Comparison of ENCODE assay signal across 18 cellular contexts in the genomic region with DNA sequence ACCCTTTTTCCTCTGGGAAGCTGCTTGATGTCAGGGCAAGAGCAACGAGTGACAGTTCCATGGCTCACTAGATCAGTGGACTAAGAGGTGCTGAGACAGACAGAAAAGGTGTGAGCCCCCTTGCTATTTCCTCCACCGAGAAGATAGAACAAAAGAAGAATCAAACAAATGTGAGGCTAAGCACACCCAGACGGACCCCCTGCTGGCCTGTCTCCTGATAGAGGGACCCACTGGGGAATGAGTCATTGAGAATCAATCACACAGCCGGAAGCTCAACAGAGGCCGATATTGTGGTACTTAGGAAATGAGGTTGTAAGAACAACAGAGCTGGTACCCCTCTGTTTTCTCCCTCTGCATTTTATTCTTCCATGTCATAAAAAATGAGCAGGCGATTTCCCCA.
A peak's percentile ranks its signal among the peaks of the same experiment; 100 is the strongest.
DNase-seq lines count a peak whose midpoint lies in the region; TF ChIP-seq lines count a peak whose summit lies in the region.
"Had no signal": no experiment of that assay in that cellular context is flagged by ENCODE, and none has a peak within 500 bp of the region (broad histone marks: within the 10 kb centered on the region; RNA-seq: fewer than 3 reads in every experiment).

No MANE protein-coding gene starts in this region.

- H3K27ac ChIP-seq in HUES6 (ENCODE audit: low read depth, low read length) = no peak overlapping the region; the same call in 1 of the 2 replicates
- no peak overlapping the region for H3K27ac ChIP-seq in esophagus muscularis mucosa (replicated peaks in 1 of 4)
- no peak overlapping the region for H3K27ac ChIP-seq in SK-N-SH (ENCODE audit: low read depth in 2 of 2, low read length in 1 of 2)
- H3K27ac ChIP-seq: 22Rv1, BLaER1, PC-9 had no signal

- no peaks in the 10 kb centered on the region for H3F3A ChIP-seq in SK-N-SH (replicated peaks; ENCODE audit: insufficient read depth)

- TF ChIP-seq EP300 in esophagus muscularis mucosa (IDR thresholded peaks at IDR 0.05) (no peak), SK-N-SH (IDR thresholded peaks at IDR 0.05; ENCODE audit: borderline replicate concordance in 1 of 2, low read depth in 1 of 2, low read length in 1 of 2) (no peak)

- 49% methylated on average over 6 of the region's 6 CpGs for WGBS in esophagus muscularis mucosa
- 28% methylated on average over 6 of the region's 6 CpGs for WGBS in SK-N-SH (ENCODE audit: low lambda C conversion rate)

- no peaks in the 10 kb centered on the region for H3K27me3 ChIP-seq in HUES6 (ENCODE audit: control insufficient read depth, insufficient read depth, low read length)
- H3K27me3 ChIP-seq in esophagus muscularis mucosa = no peaks in the 10 kb centered on the region
- no peaks in the 10 kb centered on the region for H3K27me3 ChIP-seq in SK-N-SH (ENCODE audit: insufficient read depth)
- H3K27me3 ChIP-seq: BLaER1 had no signal

- no peaks in the 10 kb centered on the region for H3K9me2 ChIP-seq in SK-N-SH

- TF ChIP-seq RAD21 in SK-N-SH (IDR thresholded peaks at IDR 0.05; ENCODE audit: low read length) = no peak

- intact Hi-C loops in esophagus muscularis mucosa (cut with DNase I) = no loop called here

- TF ChIP-seq POLR2A in esophagus muscularis mucosa (IDR thresholded peaks at IDR 0.05; ENCODE audit: low read depth) = no peak

- peaks cover 16% of the 10 kb centered on the region for H3K4me1 ChIP-seq in HUES6 (ENCODE audit: control insufficient read depth, insufficient read depth, low read length)
- H3K4me1 ChIP-seq in esophagus muscularis mucosa = no peaks in the 10 kb centered on the region
- no peaks in the 10 kb centered on the region for H3K4me1 ChIP-seq in SK-N-SH (ENCODE audit: control insufficient read depth in 1 of 2, insufficient read depth in 2 of 2, low read depth in 1 of 2, low read length in 1 of 2)
- H3K4me1 ChIP-seq: BLaER1 had no signal

- no peaks in the 10 kb centered on the region for H3K36me3 ChIP-seq in HUES6 (ENCODE audit: control insufficient read depth, insufficient read depth, low read length)
- no peaks in the 10 kb centered on the region for H3K36me3 ChIP-seq in esophagus muscularis mucosa
- no peaks in the 10 kb centered on the region for H3K36me3 ChIP-seq in SK-N-SH (replicated peaks in 1 of 2; ENCODE audit: control insufficient read depth in 1 of 2, insufficient read depth in 2 of 2, low read length in 1 of 2)
- H3K36me3 ChIP-seq: BLaER1 had no signal

- no peaks in the 10 kb centered on the region; the same call in 1 of the 2 replicates for H3K9me3 ChIP-seq in HUES6 (ENCODE audit: control insufficient read depth, insufficient read depth, low read depth, low read length)
- H3K9me3 ChIP-seq in esophagus muscularis mucosa = peaks cover 0 to 11% (median 5%) of the 10 kb centered on the region in 4 donors
- no peaks in the 10 kb centered on the region for H3K9me3 ChIP-seq in SK-N-SH
- H3K9me3 ChIP-seq: BLaER1 had no signal

- CTCF ChIA-PET in SK-N-SH (lab: Yijun Ruan, JAX) = interaction anchor here (0.7 kb wide), 1 partner anchor 1871 kb away, joined by 3 read pairs; no protein-coding TSS in a partner anchor

- DNase-seq in SIG-M5 treated with dmso at 0.1 percent for 504 hours (lab: John Stamatoyannopoulos, UW; ENCODE audit: unreplicated experiment) (peak; percentile 48), SIG-M5 (lab: John Stamatoyannopoulos, UW) (no peak), esophagus muscularis mucosa (ENCODE audit: extremely low spot score) (peak; percentile 34), ureter (ENCODE audit: low spot score) (peak; percentile 25), SK-N-SH (no peak)
- DNase-seq in stimulated activated naive CD4-positive, alpha-beta T cell (lab: John Stamatoyannopoulos, UW) = no peak
- no peak for DNase-seq in activated T-cell treated with anti-CD3 and anti-CD28 coated beads, Interleukin-2, amount 50 U/mL, for 1 hour
- DNase-seq: CD8-positive, alpha-beta memory T cell; EL; KG1; NCI-H1105; NCI-H1694 treated with DMSO at 0.1 percent for 48 hours; NCI-H446 treated with DMSO at 0.1 percent for 48 hours; NCI-H748 treated with DMSO at 0.1 percent for 48 hours had no signal

- TF ChIP-seq CTCF in esophagus muscularis mucosa (IDR thresholded peaks at IDR 0.05) (no peak), SK-N-SH (IDR thresholded peaks at IDR 0.05) (no peak)

- H3K4me3 ChIP-seq in HUES6 (ENCODE audit: low read depth, low read length) (no peak overlapping the region), esophagus muscularis mucosa (no peak overlapping the region), SK-N-SH (ENCODE audit: low read depth in 2 of 2, low read length in 1 of 2) (no peak overlapping the region)
- H3K4me3 ChIP-seq: BLaER1, PC-9 had no signal

- no peaks in the 10 kb centered on the region for H4K20me1 ChIP-seq in SK-N-SH (ENCODE audit: insufficient read depth)
- H4K20me1 ChIP-seq: BLaER1 had no signal

- H3K9ac ChIP-seq in HUES6 (ENCODE audit: low read length) (peak overlapping the region; percentile 26), SK-N-SH (no peak overlapping the region)
- H3K9ac ChIP-seq: BLaER1 had no signal

- POLR2A ChIA-PET in SK-N-SH (lab: Yijun Ruan, JAX) = no interaction called here

- no peak overlapping the region for H2AFZ ChIP-seq in SK-N-SH (ENCODE audit: low read depth)
- H2AFZ ChIP-seq: PC-9 had no signal

- H3K79me2 ChIP-seq in SK-N-SH (ENCODE audit: insufficient read depth) = no peaks in the 10 kb centered on the region

- H3K4me2 ChIP-seq in SK-N-SH = no peak overlapping the region
- H3K4me2 ChIP-seq: BLaER1, PC-9 had no signal

TF ChIP-seq in SK-N-SH, 30 proteins besides CTCF, POLR2A, EP300 and RAD21 (continues in another document):
- TF ChIP-seq, protein P1, sequence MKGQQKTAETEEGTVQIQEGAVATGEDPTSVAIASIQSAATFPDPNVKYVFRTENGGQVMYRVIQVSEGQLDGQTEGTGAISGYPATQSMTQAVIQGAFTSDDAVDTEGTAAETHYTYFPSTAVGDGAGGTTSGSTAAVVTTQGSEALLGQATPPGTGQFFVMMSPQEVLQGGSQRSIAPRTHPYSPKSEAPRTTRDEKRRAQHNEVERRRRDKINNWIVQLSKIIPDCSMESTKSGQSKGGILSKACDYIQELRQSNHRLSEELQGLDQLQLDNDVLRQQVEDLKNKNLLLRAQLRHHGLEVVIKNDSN (IDR thresholded peaks at IDR 0.05; ENCODE audit: borderline replicate concordance, low read depth) = no peak
- TF ChIP-seq IRF3 (IDR thresholded peaks at IDR 0.05; ENCODE audit: low read depth, low read length) (no peak), POLR2AphosphoS5 (IDR thresholded peaks at IDR 0.05; ENCODE audit: low read depth, low read length) (no peak), CHD2 (IDR thresholded peaks at IDR 0.05; ENCODE audit: low read length, partially characterized antibody) (no peak), ZBTB33 (IDR thresholded peaks at IDR 0.05; ENCODE audit: borderline replicate concordance, low read depth) (no peak), RCOR1 (IDR thresholded peaks at IDR 0.05; ENCODE audit: low read length) (no peak), NFIC (IDR thresholded peaks at IDR 0.05; ENCODE audit: borderline replicate concordance) (no peak), RXRA (IDR thresholded peaks at IDR 0.05; ENCODE audit: borderline replicate concordance, low read depth) (no peak), FOXJ3 (CRISPR knock-in tag; IDR thresholded peaks at IDR 0.05) (no peak), SIN3A (IDR thresholded peaks at IDR 0.05; ENCODE audit: borderline replicate concordance, low read depth, low read length) (no peak), TAF1 (IDR thresholded peaks at IDR 0.05; ENCODE audit: borderline replicate concordance, low read depth, low read length) (no peak), GABPA (IDR thresholded peaks at IDR 0.05; ENCODE audit: low read depth) (no peak), RFX5 (IDR thresholded peaks at IDR 0.05; ENCODE audit: low read length) (no peak), TEAD4 (IDR thresholded peaks at IDR 0.05; ENCODE audit: borderline replicate concordance, insufficient read depth) (no peak), MXI1 (IDR thresholded peaks at IDR 0.05; ENCODE audit: low read depth, low read length) (no peak)
- TF ChIP-seq, protein P2, sequence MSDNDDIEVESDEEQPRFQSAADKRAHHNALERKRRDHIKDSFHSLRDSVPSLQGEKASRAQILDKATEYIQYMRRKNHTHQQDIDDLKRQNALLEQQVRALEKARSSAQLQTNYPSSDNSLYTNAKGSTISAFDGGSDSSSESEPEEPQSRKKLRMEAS (IDR thresholded peaks at IDR 0.05; ENCODE audit: low read depth) = no peak

Comparison
In these comparisons a context has a peak if more than half of its experiments do, and no peak if none do; other contexts are left out.
1. DNase-seq: peak in SIG-M5 treated with dmso at 0.1 percent for 504 hours (single experiment), esophagus muscularis mucosa (single experiment) and ureter (single experiment); none in SIG-M5 (single experiment), stimulated activated naive CD4-positive, alpha-beta T cell (0 of 6), activated T-cell treated with anti-CD3 and anti-CD28 coated beads, Interleukin-2, amount 50 U/mL, for 1 hour (single experiment) and SK-N-SH (single experiment).